In the genomic region with DNA sequence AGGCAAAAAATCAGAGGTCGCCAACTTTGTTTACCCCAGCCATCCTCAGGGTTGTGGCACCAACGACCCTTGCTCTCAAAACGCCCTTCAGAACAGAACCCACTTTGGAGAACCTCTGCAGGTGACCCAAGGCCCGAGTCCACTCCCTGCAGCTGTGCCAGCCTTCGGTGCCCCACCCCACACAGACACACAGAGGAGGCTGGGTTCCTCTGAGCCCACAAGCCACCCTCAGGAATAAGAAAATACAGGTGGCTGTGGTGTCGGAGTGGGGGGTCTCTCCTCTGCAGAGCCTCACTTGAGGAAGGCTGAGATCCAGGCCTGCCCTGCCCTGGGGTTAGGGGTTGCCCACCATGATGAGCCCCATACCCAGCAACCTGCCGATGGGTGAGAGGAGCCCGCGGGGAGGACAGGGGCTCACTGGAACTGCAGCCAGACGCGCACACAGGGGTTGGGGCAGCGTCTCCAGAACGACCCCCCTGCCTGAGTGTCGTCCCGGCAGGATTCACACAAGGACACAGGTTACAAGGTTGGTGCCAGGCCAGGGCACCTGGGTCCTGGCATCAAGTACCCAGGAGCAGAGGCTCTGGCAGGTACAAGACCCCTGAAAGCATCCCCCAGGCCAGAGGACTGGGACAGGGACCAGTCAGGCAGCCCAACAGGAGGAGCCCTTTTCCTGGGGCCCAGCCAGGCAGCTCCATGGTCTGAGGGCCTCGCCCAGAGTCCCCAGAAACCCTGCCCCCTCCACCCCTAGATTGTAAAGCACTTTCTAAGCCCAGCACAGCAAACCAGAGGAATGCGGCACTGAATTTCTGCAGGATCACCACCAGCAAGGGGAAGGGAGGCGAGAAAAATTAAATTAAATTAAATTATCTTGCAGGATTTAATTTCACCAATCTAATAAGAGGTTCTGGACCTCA, we compare ENCODE assay signal across 29 cellular contexts. TPM values are rescaled to one million over a fixed set of nuclear protein-coding genes. Genes with fewer than 3 reads are reported as not detected.
A peak's percentile ranks its signal among the peaks of the same experiment; 100 is the strongest.
DNase-seq lines count a peak whose midpoint lies in the region; ATAC-seq and TF ChIP-seq lines count a peak whose summit lies in the region.
"Had no signal": no experiment of that assay in that cellular context is flagged by ENCODE, and none has a peak within 500 bp of the region (broad histone marks: within the 10 kb centered on the region; RNA-seq: fewer than 3 reads in every experiment).

No MANE protein-coding gene starts in this region.

- in situ Hi-C loops in GM23248 (cut with MboI): no loop called here

- no peak for ATAC-seq in activated T-cell treated with anti-CD3 and anti-CD28 coated beads, Interleukin-2, amount 50 U/mL, for 4 hours
- no peak for ATAC-seq in effector memory CD8-positive, alpha-beta T cell (replicated peaks)
- ATAC-seq: activated T-cell treated with anti-CD3 and anti-CD28 coated beads, Interleukin-2, amount 50 U/mL, for 72 hours; T-helper 17 cell had no signal

- H3K27ac ChIP-seq in osteoblast (ENCODE audit: low read depth, low read length): no peak overlapping the region
- H3K27ac ChIP-seq in GM23248: no peak overlapping the region
- H3K27ac ChIP-seq: brain microvascular endothelial cell, epithelial cell of prostate, vagina had no signal

- H3K9me3 Mint-ChIP-seq in activated T-cell treated with anti-CD3 and anti-CD28 coated beads, Interleukin-2, amount 50 U/mL, for 24 hours: no peaks in the 10 kb centered on the region
- H3K9me3 Mint-ChIP-seq in activated T-cell treated with anti-CD3 and anti-CD28 coated beads, Interleukin-2, amount 50 U/mL, for 4 hours: no peaks in the 10 kb centered on the region
- H3K9me3 Mint-ChIP-seq in HFFc6: no peaks in the 10 kb centered on the region
- H3K9me3 Mint-ChIP-seq in effector memory CD8-positive, alpha-beta T cell: no peaks in the 10 kb centered on the region
- H3K9me3 Mint-ChIP-seq: activated CD8-positive, alpha-beta T cell treated with anti-CD3 and anti-CD28 coated beads for 36 hours; activated naive CD8-positive, alpha-beta T cell treated with anti-CD3 and anti-CD28 coated beads for 36 hours; activated T-cell treated with anti-CD3 and anti-CD28 coated beads, Interleukin-2, amount 50 U/mL, for 72 hours; CD4-positive, alpha-beta memory T cell had no signal

- H3K36me3 Mint-ChIP-seq in activated T-cell treated with anti-CD3 and anti-CD28 coated beads, Interleukin-2, amount 50 U/mL, for 24 hours (ENCODE audit: low read depth): no peaks in the 10 kb centered on the region
- H3K36me3 Mint-ChIP-seq in activated T-cell treated with anti-CD3 and anti-CD28 coated beads, Interleukin-2, amount 50 U/mL, for 4 hours (ENCODE audit: insufficient read depth): peaks cover 3% of the 10 kb centered on the region
- H3K36me3 Mint-ChIP-seq in HFFc6 (ENCODE audit: low read depth): no peaks in the 10 kb centered on the region
- no peaks in the 10 kb centered on the region for H3K36me3 Mint-ChIP-seq in effector memory CD8-positive, alpha-beta T cell (ENCODE audit: insufficient read depth)
- H3K36me3 Mint-ChIP-seq: activated naive CD8-positive, alpha-beta T cell treated with anti-CD3 and anti-CD28 coated beads for 36 hours had no signal

- no peaks in the 10 kb centered on the region for H3K9me3 ChIP-seq in osteoblast (ENCODE audit: low read depth, low read length)
- no peaks in the 10 kb centered on the region for H3K9me3 ChIP-seq in GM23248 (ENCODE audit: low read depth)
- H3K9me3 ChIP-seq: vagina had no signal

- TF ChIP-seq CTCF in HFFc6 (IDR thresholded peaks at IDR 0.05) (no peak), osteoblast (IDR thresholded peaks at IDR 0.05; ENCODE audit: extremely low read depth, low read depth, low read length) (no peak)

- 94% methylated on average over 18 of the region's 18 CpGs for WGBS in GM23248 (ENCODE audit: low coverage in 1 of 2, low lambda C conversion rate in 2 of 2, missing lambda C conversion rate in 2 of 2), 2 experiments

- peak; percentile 15 for DNase-seq in activated T-cell treated with anti-CD3 and anti-CD28 coated beads, Interleukin-2, amount 50 U/mL, for 24 hours
- DNase-seq in activated T-cell treated with anti-CD3 and anti-CD28 coated beads, Interleukin-2, amount 50 U/mL, for 4 hours: no peak
- no peak for DNase-seq in HFFc6
- DNase-seq in effector memory CD8-positive, alpha-beta T cell: no peak
- peak; percentile 73 for DNase-seq in osteoblast (ENCODE audit: insufficient read length, low spot score, missing footprints)
- no peak for DNase-seq in SW480 (ENCODE audit: low spot score)
- DNase-seq in GM23248: no peak
- DNase-seq in Kasumi-1 (lab: John Stamatoyannopoulos, UW): no peak
- DNase-seq: activated CD4-positive, CD25-positive, alpha-beta regulatory T cell; activated T-cell treated with anti-CD3 and anti-CD28 coated beads, Interleukin-2, amount 50 U/mL, for 72 hours; brain microvascular endothelial cell; CD4-positive, alpha-beta memory T cell; dermis blood vessel endothelial cell; DMS79 treated with DMSO at 0.1 percent for 48 hours; foreskin melanocyte; GOT3; hypothalamus; kidney; NCI-H1694 treated with DMSO at 0.1 percent for 48 hours; NCI-H2227 treated with DMSO at 0.1 percent for 48 hours; NCI-H82; retina; SIG-M5; stimulated activated CD4-positive, alpha-beta T cell treated with anti-CD3 and anti-CD28 coated beads, Interleukin-12 subunit alpha, Interleukin-12 subunit beta, amount 100 ng/mL, for 4 hours; T-helper 17 cell had no signal

- H3K79me2 ChIP-seq in osteoblast (ENCODE audit: insufficient read depth, low read length) (peaks cover 76% of the 10 kb centered on the region), GM23248 (ENCODE audit: insufficient read depth) (peaks cover 83% of the 10 kb centered on the region)

- H3K4me1 Mint-ChIP-seq in activated T-cell treated with anti-CD3 and anti-CD28 coated beads, Interleukin-2, amount 50 U/mL, for 24 hours (ENCODE audit: low read depth): peaks cover 20% of the 10 kb centered on the region
- H3K4me1 Mint-ChIP-seq in activated T-cell treated with anti-CD3 and anti-CD28 coated beads, Interleukin-2, amount 50 U/mL, for 4 hours (ENCODE audit: low read depth): peaks cover 23% of the 10 kb centered on the region
- H3K4me1 Mint-ChIP-seq in HFFc6 (ENCODE audit: low read depth): peaks cover 21% of the 10 kb centered on the region
- peaks cover 18 to 26% of the 10 kb centered on the region in 2 donors for H3K4me1 Mint-ChIP-seq in effector memory CD8-positive, alpha-beta T cell (ENCODE audit: low read depth in 2 of 2)

- H3F3A ChIP-seq in GM23248 (ENCODE audit: insufficient read depth): no peaks in the 10 kb centered on the region

- H3K27me3 ChIP-seq in osteoblast (ENCODE audit: insufficient read depth, low read length) (no peaks in the 10 kb centered on the region), GM23248 (replicated peaks; ENCODE audit: insufficient read depth) (no peaks in the 10 kb centered on the region)
- H3K27me3 ChIP-seq: brain microvascular endothelial cell, vagina had no signal

- no peaks in the 10 kb centered on the region for H3K36me3 ChIP-seq in osteoblast (ENCODE audit: insufficient read depth, low read length)
- no peaks in the 10 kb centered on the region for H3K36me3 ChIP-seq in GM23248 (ENCODE audit: low read depth)
- H3K36me3 ChIP-seq: vagina had no signal

- H3K9ac ChIP-seq in GM23248: no peak overlapping the region

- H4K20me1 ChIP-seq in osteoblast (ENCODE audit: insufficient read depth, low read length) (peaks cover 13% of the 10 kb centered on the region), GM23248 (ENCODE audit: insufficient read depth) (no peaks in the 10 kb centered on the region)

- H3K4me3 ChIP-seq in osteoblast (ENCODE audit: insufficient read depth, low read length): no peak overlapping the region
- H3K4me3 ChIP-seq in GM23248: no peak overlapping the region
- H3K4me3 ChIP-seq: vagina had no signal

- H3K4me1 ChIP-seq in osteoblast (ENCODE audit: insufficient read depth, low read length): peaks cover 26% of the 10 kb centered on the region
- H3K4me1 ChIP-seq in GM23248 (ENCODE audit: insufficient read depth): peaks cover 23% of the 10 kb centered on the region

- peaks cover 9% of the 10 kb centered on the region for H3K27me3 Mint-ChIP-seq in activated T-cell treated with anti-CD3 and anti-CD28 coated beads, Interleukin-2, amount 50 U/mL, for 24 hours
- peaks cover 14% of the 10 kb centered on the region for H3K27me3 Mint-ChIP-seq in activated T-cell treated with anti-CD3 and anti-CD28 coated beads, Interleukin-2, amount 50 U/mL, for 4 hours (ENCODE audit: low read depth)
- H3K27me3 Mint-ChIP-seq in HFFc6 (ENCODE audit: insufficient read depth): peaks cover 3% of the 10 kb centered on the region; the same call in 1 of the 2 replicates
- no peaks in the 10 kb centered on the region for H3K27me3 Mint-ChIP-seq in effector memory CD8-positive, alpha-beta T cell

- H3K27ac Mint-ChIP-seq in activated T-cell treated with anti-CD3 and anti-CD28 coated beads, Interleukin-2, amount 50 U/mL, for 24 hours: no peak overlapping the region
- peak overlapping the region; percentile 49; the same call in 1 of the 2 replicates for H3K27ac Mint-ChIP-seq in HFFc6
- H3K27ac Mint-ChIP-seq in effector memory CD8-positive, alpha-beta T cell: peak overlapping the region in 1 of 2 donors; percentile 44
- H3K27ac Mint-ChIP-seq: activated CD8-positive, alpha-beta T cell treated with anti-CD3 and anti-CD28 coated beads for 36 hours; activated naive CD8-positive, alpha-beta T cell treated with anti-CD3 and anti-CD28 coated beads for 36 hours; activated T-cell treated with anti-CD3 and anti-CD28 coated beads, Interleukin-2, amount 50 U/mL, for 72 hours; T-helper 17 cell had no signal

- H2AFZ ChIP-seq in osteoblast (ENCODE audit: low read length) (no peak overlapping the region), GM23248 (no peak overlapping the region)

- no peaks in the 10 kb centered on the region for H3K9me2 ChIP-seq in GM23248 (ENCODE audit: insufficient read depth)

- H3K4me3 Mint-ChIP-seq in activated T-cell treated with anti-CD3 and anti-CD28 coated beads, Interleukin-2, amount 50 U/mL, for 24 hours: no peak overlapping the region
- H3K4me3 Mint-ChIP-seq in activated T-cell treated with anti-CD3 and anti-CD28 coated beads, Interleukin-2, amount 50 U/mL, for 4 hours: no peak overlapping the region
- H3K4me3 Mint-ChIP-seq in HFFc6: no peak overlapping the region
- H3K4me3 Mint-ChIP-seq in effector memory CD8-positive, alpha-beta T cell: peak overlapping the region; percentile 23 to 46
- H3K4me3 Mint-ChIP-seq: activated CD8-positive, alpha-beta T cell treated with anti-CD3 and anti-CD28 coated beads for 36 hours; activated naive CD8-positive, alpha-beta T cell treated with anti-CD3 and anti-CD28 coated beads for 36 hours; activated T-cell treated with anti-CD3 and anti-CD28 coated beads, Interleukin-2, amount 50 U/mL, for 72 hours; T-helper 17 cell had no signal

- H3K4me2 ChIP-seq in osteoblast (ENCODE audit: insufficient read depth, low read length) (no peak overlapping the region), GM23248 (ENCODE audit: unreplicated experiment) (no peak overlapping the region)

RNA-seq across cellular contexts. Expression of a gene that starts 40.0 kb away (rescaled TPM):
- 1 to 10 TPM; 5.9 to 6.2 (median 6.0) TPM for total RNA-seq in activated T-cell treated with anti-CD3 and anti-CD28 coated beads, Interleukin-2, amount 50 U/mL, for 4 hours
- total RNA-seq in HFFc6 (2021; fragmentation: NEBNext Ultra II Directional; extraction: Animal tissue kit (Norgen Biotek cat#: 25700)): 10 to 100 TPM; 38.2 to 46.7 (median 40.2) TPM
- total RNA-seq in osteoblast: 25.3 and 32.9 TPM in 2 replicates
- total RNA-seq in GM23248 (2014; rRNA removed; shearing (Covaris generic)): 30.7 and 35.9 TPM in 2 replicates
- 5.2 and 5.3 TPM in 2 replicates for polyA plus RNA-seq in GM23248 (2016; fragmentation: Nextera tagmentation; extraction: Ambion mirVana)

Comparison
In these comparisons a context has a peak if more than half of its experiments do, and no peak if none do; other contexts are left out.
1. DNase-seq: peak in activated T-cell treated with anti-CD3 and anti-CD28 coated beads, Interleukin-2, amount 50 U/mL, for 24 hours (single experiment) and osteoblast (single experiment); none in activated T-cell treated with anti-CD3 and anti-CD28 coated beads, Interleukin-2, amount 50 U/mL, for 4 hours (single experiment), HFFc6 (single experiment), effector memory CD8-positive, alpha-beta T cell (0 of 3), SW480 (single experiment), GM23248 (single experiment) and Kasumi-1 (0 of 2).
2. H3K4me3 Mint-ChIP-seq: peak in effector memory CD8-positive, alpha-beta T cell (2 of 2); none in activated T-cell treated with anti-CD3 and anti-CD28 coated beads, Interleukin-2, amount 50 U/mL, for 24 hours (single experiment), activated T-cell treated with anti-CD3 and anti-CD28 coated beads, Interleukin-2, amount 50 U/mL, for 4 hours (single experiment) and HFFc6 (single experiment).